8 cellular contexts compared by ENCODE assay signal in the genomic region with DNA sequence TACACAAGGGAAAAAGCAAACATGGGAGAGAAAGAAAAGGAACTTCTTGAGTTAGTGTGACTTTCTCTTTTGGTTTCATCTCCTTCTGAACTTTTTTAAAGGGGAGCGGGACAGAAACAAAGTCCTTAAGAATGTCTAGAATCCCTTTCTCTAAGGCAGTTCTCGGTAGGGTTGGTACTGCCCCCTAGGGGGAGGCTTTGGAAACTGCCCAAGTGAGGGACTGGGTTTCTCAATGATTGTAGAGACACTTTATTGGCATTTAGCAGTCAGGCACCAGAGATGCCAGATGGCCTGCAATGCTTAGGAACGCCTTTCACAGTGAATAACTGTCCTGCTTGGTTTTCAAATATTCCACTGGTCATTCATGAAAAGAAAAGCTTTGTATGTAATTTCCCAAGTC.
A peak's percentile ranks its signal among the peaks of the same experiment; 100 is the strongest.
DNase-seq lines count a peak whose midpoint lies in the region; ATAC-seq and TF ChIP-seq lines count a peak whose summit lies in the region.

No MANE protein-coding gene starts in this region.

- no peaks in the 10 kb centered on the region for H3K36me3 ChIP-seq in KMS-11 (ENCODE audit: insufficient read depth)
- no peaks in the 10 kb centered on the region for H3K36me3 ChIP-seq in adrenal gland (replicated peaks in 1 of 2)

- H3K4me1 Mint-ChIP-seq in nephron, result no peaks in the 10 kb centered on the region

- H3K27ac Mint-ChIP-seq in nephron, result no peak overlapping the region

- 29 to 46% (median 39%) methylated on average over 3 of the region's 3 CpGs for WGBS in adrenal gland, 4 donors
- 31 to 42% methylated on average over 3 of the region's 3 CpGs for WGBS in lower leg skin, 2 donors

- TF ChIP-seq CTCF in KMS-11 (conservative IDR thresholded peaks at IDR 0.05; ENCODE audit: low read depth, low read length), result peak; percentile 69
- peak in 3 of 6 experiments; percentile 18 to 37 (median 21) for TF ChIP-seq CTCF in adrenal gland (IDR thresholded peaks at IDR 0.05)
- TF ChIP-seq CTCF in nephron (IDR thresholded peaks at IDR 0.05; ENCODE audit: unreplicated experiment in 3 of 3), result peak; percentile 17 to 47 (median 38)
- no peak for TF ChIP-seq CTCF in lower leg skin (IDR thresholded peaks at IDR 0.05)

- no peaks in the 10 kb centered on the region for H4K20me1 ChIP-seq in KMS-11 (ENCODE audit: insufficient read depth)

- H2AFZ ChIP-seq in KMS-11 (ENCODE audit: low read depth), result no peak overlapping the region

- H3K4me3 ChIP-seq in KMS-11 (IDR thresholded peaks at IDR 0.05; ENCODE audit: insufficient read depth, low read depth, low read length), result no peak overlapping the region
- no peak overlapping the region for H3K4me3 ChIP-seq in adrenal gland
- H3K4me3 ChIP-seq in lower leg skin (ENCODE audit: low read depth, poor library complexity, severe bottlenecking), result no peak overlapping the region

- no peaks in the 10 kb centered on the region for H3K9me3 Mint-ChIP-seq in nephron

- H3K9ac ChIP-seq in KMS-11, result no peak overlapping the region

- peak; percentile 66 for ATAC-seq in GM19023 (IDR thresholded peaks at IDR 0.05; ENCODE audit: unreplicated experiment)
- no peak for ATAC-seq in activated CD4-positive, CD25-positive, alpha-beta regulatory T cell treated with anti-CD3 and anti-CD28 coated beads, Interleukin-2, amount 50 U/mL, for 24 hours

- H3K27me3 ChIP-seq in KMS-11 (ENCODE audit: insufficient read depth, low read depth) (no peaks in the 10 kb centered on the region), adrenal gland (no peaks in the 10 kb centered on the region)

- intact Hi-C loops in adrenal gland (cut with DNase I) (no loop called here), lower leg skin (cut with DNase I; ENCODE audit: low total_unique reads) (no loop called here)

- H3K36me3 Mint-ChIP-seq in nephron (ENCODE audit: low read depth), result no peaks in the 10 kb centered on the region

- H3K27me3 Mint-ChIP-seq in nephron (ENCODE audit: low read depth), result no peaks in the 10 kb centered on the region

- no peaks in the 10 kb centered on the region for H3K9me3 ChIP-seq in adrenal gland (replicated peaks in 1 of 3)

- H3K4me1 ChIP-seq in KMS-11 (ENCODE audit: low read depth, poor library complexity, severe bottlenecking) (no peaks in the 10 kb centered on the region), adrenal gland (replicated peaks in 1 of 2) (no peaks in the 10 kb centered on the region)

- TF ChIP-seq POLR2A in adrenal gland (IDR thresholded peaks at IDR 0.05), result no peak
- TF ChIP-seq POLR2A in lower leg skin (IDR thresholded peaks at IDR 0.05), result no peak

- no peak overlapping the region for H3K4me2 ChIP-seq in KMS-11

- H3K4me3 Mint-ChIP-seq in nephron, result no peak overlapping the region

- H3K27ac ChIP-seq in KMS-11 (no peak overlapping the region), adrenal gland (no peak overlapping the region)

- DNase-seq in DMS53 treated with DMSO at 0.1 percent for 48 hours (lab: John Stamatoyannopoulos, UW; ENCODE audit: unreplicated experiment) (peak; percentile 13), adrenal gland (peak; percentile 19 to 63 (median 30)), lower leg skin (ENCODE audit: low spot score in 2 of 2) (no peak)
- DNase-seq in central memory CD4-positive, alpha-beta T cell, result no peak

- no peaks in the 10 kb centered on the region for H3K79me2 ChIP-seq in KMS-11 (ENCODE audit: insufficient read depth, low read depth)

Comparison
In these comparisons a context has a peak if more than half of its experiments do, and no peak if none do; other contexts are left out.
1. DNase-seq: peak in DMS53 treated with DMSO at 0.1 percent for 48 hours (single experiment) and adrenal gland (7 of 7); none in central memory CD4-positive, alpha-beta T cell (single experiment) and lower leg skin (0 of 2).
2. CTCF ChIP-seq: peak in KMS-11 (single experiment) and nephron (3 of 3); none in lower leg skin (0 of 3).